22 cellular contexts compared by ENCODE assay signal in genomic region chr2:105721991-105722511, GRCh38. TPM values are rescaled to one million over a fixed set of nuclear protein-coding genes. Genes with fewer than 3 reads are reported as not detected.
DNase-seq lines count a peak whose midpoint lies in the region; ATAC-seq and TF ChIP-seq lines count a peak whose summit lies in the region.
"Had no signal": no experiment of that assay in that cellular context is flagged by ENCODE, and none has a peak within 500 bp of the region (broad histone marks: within the 10 kb centered on the region; RNA-seq: fewer than 3 reads in every experiment).

No MANE protein-coding gene starts in this region.

- no peak for TF ChIP-seq CTCF in MCF 10A (IDR thresholded peaks at IDR 0.05; ENCODE audit: unreplicated experiment)

- DNase-seq in activated CD4-positive, alpha-beta T cell treated with anti-CD3 and anti-CD28 coated beads, Interleukin-2, amount 10 ng/mL, durations not matched to agents 24 days and 14 days: peak; percentile 56
- no peak for DNase-seq in activated CD4-positive, alpha-beta T cell treated with anti-CD3 and anti-CD28 coated beads, Interleukin-2, amount 50 U/mL, for 48 hours
- peak; percentile 56 for DNase-seq in MV-4-11 (lab: John Stamatoyannopoulos, UW)
- peak; percentile 31 for DNase-seq in activated CD4-positive, alpha-beta memory T cell treated with anti-CD3 and anti-CD28 coated beads, Interleukin-2, amount 10 ng/mL, durations not matched to agents 7 days and 5 days
- no peak for DNase-seq in activated naive CD8-positive, alpha-beta T cell treated with anti-CD3 and anti-CD28 coated beads, Interleukin-2, amount 50 U/mL, for 24 hours
- no peak for DNase-seq in DMS153 treated with DMSO at 0.1 percent for 48 hours (lab: John Stamatoyannopoulos, UW; ENCODE audit: unreplicated experiment)
- no peak for DNase-seq in HuH-7 (ENCODE audit: low spot score)
- DNase-seq in MCF 10A (ENCODE audit: unreplicated experiment): no peak
- DNase-seq: BE2C, Caco-2, GDM1, GM23248, KBM-7, NCI-H1048, NCI-H1436, NCI-H1930, NCI-H345, NCI-H524 treated with DMSO at 0.1 percent for 48 hours, PC-3, RPMI8226, SHP77 treated with DMSO at 0.1 percent for 48 hours had no signal

- H3K9me3 Mint-ChIP-seq in activated CD4-positive, alpha-beta T cell treated with anti-CD3 and anti-CD28 coated beads, Interleukin-2, amount 10 ng/mL, durations not matched to agents 24 days and 14 days: peaks cover 6% of the 10 kb centered on the region
- H3K9me3 Mint-ChIP-seq in activated CD4-positive, alpha-beta memory T cell treated with anti-CD3 and anti-CD28 coated beads, Interleukin-2, amount 10 ng/mL, durations not matched to agents 7 days and 5 days: peaks cover 6% of the 10 kb centered on the region
- peaks cover 6% of the 10 kb centered on the region for H3K9me3 Mint-ChIP-seq in activated naive CD8-positive, alpha-beta T cell treated with anti-CD3 and anti-CD28 coated beads, Interleukin-2, amount 50 U/mL, for 24 hours
- H3K9me3 Mint-ChIP-seq in MCF 10A (ENCODE audit: unreplicated experiment): peaks cover 6% of the 10 kb centered on the region

- peaks cover 6% of the 10 kb centered on the region for H3K27me3 Mint-ChIP-seq in activated CD4-positive, alpha-beta T cell treated with anti-CD3 and anti-CD28 coated beads, Interleukin-2, amount 10 ng/mL, durations not matched to agents 24 days and 14 days
- H3K27me3 Mint-ChIP-seq in activated CD4-positive, alpha-beta memory T cell treated with anti-CD3 and anti-CD28 coated beads, Interleukin-2, amount 10 ng/mL, durations not matched to agents 7 days and 5 days: peaks cover 3% of the 10 kb centered on the region
- H3K27me3 Mint-ChIP-seq in activated naive CD8-positive, alpha-beta T cell treated with anti-CD3 and anti-CD28 coated beads, Interleukin-2, amount 50 U/mL, for 24 hours: peaks cover 2% of the 10 kb centered on the region
- H3K27me3 Mint-ChIP-seq in MCF 10A (ENCODE audit: insufficient read depth, unreplicated experiment): no peaks in the 10 kb centered on the region

- H3K27ac Mint-ChIP-seq in activated CD4-positive, alpha-beta T cell treated with anti-CD3 and anti-CD28 coated beads, Interleukin-2, amount 10 ng/mL, durations not matched to agents 24 days and 14 days: peak overlapping the region; percentile 65
- peak overlapping the region; percentile 65 for H3K27ac Mint-ChIP-seq in activated CD4-positive, alpha-beta memory T cell treated with anti-CD3 and anti-CD28 coated beads, Interleukin-2, amount 10 ng/mL, durations not matched to agents 7 days and 5 days
- H3K27ac Mint-ChIP-seq in activated naive CD8-positive, alpha-beta T cell treated with anti-CD3 and anti-CD28 coated beads, Interleukin-2, amount 50 U/mL, for 24 hours: peak overlapping the region; percentile 50
- H3K27ac Mint-ChIP-seq in MCF 10A (ENCODE audit: low read depth, unreplicated experiment): no peak overlapping the region
- H3K27ac Mint-ChIP-seq: CD4-positive, CD25-positive, alpha-beta regulatory T cell had no signal

- POLR2A ChIA-PET in activated CD4-positive, alpha-beta memory T cell treated with anti-CD3 and anti-CD28 coated beads, Interleukin-2, amount 10 ng/mL, durations not matched to agents 7 days and 5 days (lab: Charles Lee): interaction anchor here (1.2 to 2.1 kb wide), 3 partner anchors 17 to 438 kb away, joined by 3 to 8 read pairs (median 4); no protein-coding TSS in a partner anchor
- POLR2A ChIA-PET in MCF 10A (lab: Yijun Ruan, JAX): interaction anchor here (0.6 to 1.9 kb wide), 2 partner anchors 8 to 118 kb away, joined by 4 to 7 read pairs; no protein-coding TSS in a partner anchor

- BruUV-seq in MCF 10A (replicated peaks; lab: Mats Ljungman, UMichigan): no TSS peak

- H3K4me1 Mint-ChIP-seq in activated CD4-positive, alpha-beta T cell treated with anti-CD3 and anti-CD28 coated beads, Interleukin-2, amount 10 ng/mL, durations not matched to agents 24 days and 14 days: peaks cover 14% of the 10 kb centered on the region
- H3K4me1 Mint-ChIP-seq in activated CD4-positive, alpha-beta memory T cell treated with anti-CD3 and anti-CD28 coated beads, Interleukin-2, amount 10 ng/mL, durations not matched to agents 7 days and 5 days: peaks cover 21% of the 10 kb centered on the region
- peaks cover 14% of the 10 kb centered on the region for H3K4me1 Mint-ChIP-seq in activated naive CD8-positive, alpha-beta T cell treated with anti-CD3 and anti-CD28 coated beads, Interleukin-2, amount 50 U/mL, for 24 hours
- no peaks in the 10 kb centered on the region for H3K4me1 Mint-ChIP-seq in MCF 10A (ENCODE audit: insufficient read depth, unreplicated experiment)

- peak; percentile 80 for ATAC-seq in activated naive CD8-positive, alpha-beta T cell treated with anti-CD3 and anti-CD28 coated beads, Interleukin-2, amount 50 U/mL, for 24 hours
- ATAC-seq: PC-3 had no signal

- peaks cover 6% of the 10 kb centered on the region for H3K36me3 Mint-ChIP-seq in activated CD4-positive, alpha-beta T cell treated with anti-CD3 and anti-CD28 coated beads, Interleukin-2, amount 10 ng/mL, durations not matched to agents 24 days and 14 days (ENCODE audit: low read depth)
- H3K36me3 Mint-ChIP-seq in activated CD4-positive, alpha-beta memory T cell treated with anti-CD3 and anti-CD28 coated beads, Interleukin-2, amount 10 ng/mL, durations not matched to agents 7 days and 5 days (ENCODE audit: low read depth): peaks cover 5% of the 10 kb centered on the region
- H3K36me3 Mint-ChIP-seq in activated naive CD8-positive, alpha-beta T cell treated with anti-CD3 and anti-CD28 coated beads, Interleukin-2, amount 50 U/mL, for 24 hours (ENCODE audit: low read depth): peaks cover 4% of the 10 kb centered on the region
- no peaks in the 10 kb centered on the region for H3K36me3 Mint-ChIP-seq in MCF 10A (ENCODE audit: insufficient read depth, unreplicated experiment)

- CTCF ChIA-PET in activated CD4-positive, alpha-beta memory T cell treated with anti-CD3 and anti-CD28 coated beads, Interleukin-2, amount 10 ng/mL, durations not matched to agents 7 days and 5 days (lab: Charles Lee): interaction anchor here (1.0 to 1.6 kb wide), 2 partner anchors 9 to 17 kb away, joined by 3 read pairs; no protein-coding TSS in a partner anchor
- CTCF ChIA-PET in MCF 10A (lab: Yijun Ruan, JAX): interaction anchor here (0.7 kb wide), 1 partner anchor 9 kb away, joined by 3 read pairs; no protein-coding TSS in a partner anchor

- intact Hi-C loops in activated CD4-positive, alpha-beta T cell treated with anti-CD3 and anti-CD28 coated beads, Interleukin-2, amount 10 ng/mL, durations not matched to agents 24 days and 14 days (cut with micrococcal nuclease): no loop called here
- intact Hi-C loops in MCF 10A (cut with micrococcal nuclease): no loop called here

- peak overlapping the region; percentile 33 for H3K4me3 Mint-ChIP-seq in activated CD4-positive, alpha-beta T cell treated with anti-CD3 and anti-CD28 coated beads, Interleukin-2, amount 10 ng/mL, durations not matched to agents 24 days and 14 days
- H3K4me3 Mint-ChIP-seq in activated CD4-positive, alpha-beta memory T cell treated with anti-CD3 and anti-CD28 coated beads, Interleukin-2, amount 10 ng/mL, durations not matched to agents 7 days and 5 days: no peak overlapping the region
- H3K4me3 Mint-ChIP-seq in activated naive CD8-positive, alpha-beta T cell treated with anti-CD3 and anti-CD28 coated beads, Interleukin-2, amount 50 U/mL, for 24 hours: no peak overlapping the region
- H3K4me3 Mint-ChIP-seq in MCF 10A (ENCODE audit: unreplicated experiment): no peak overlapping the region
- H3K4me3 Mint-ChIP-seq: CD4-positive, CD25-positive, alpha-beta regulatory T cell had no signal

RNA-seq across cellular contexts. Expression of gene NCK2, which starts 22.7 kb away (rescaled TPM):
- 85.8 and 86.2 TPM in 2 replicates for total RNA-seq in activated CD4-positive, alpha-beta T cell treated with anti-CD3 and anti-CD28 coated beads, Interleukin-2, amount 10 ng/mL, durations not matched to agents 24 days and 14 days
- 10 to 100 TPM; 70.8 to 75.9 TPM for total RNA-seq in activated CD4-positive, alpha-beta memory T cell treated with anti-CD3 and anti-CD28 coated beads, Interleukin-2, amount 10 ng/mL, durations not matched to agents 7 days and 5 days
- total RNA-seq in MCF 10A (2022): 35.3 and 36.5 TPM in 2 replicates

Comparison
In these comparisons a context has a peak if more than half of its experiments do, and no peak if none do; other contexts are left out.
1. DNase-seq: peak in activated CD4-positive, alpha-beta T cell treated with anti-CD3 and anti-CD28 coated beads, Interleukin-2, amount 10 ng/mL, durations not matched to agents 24 days and 14 days (single experiment), MV-4-11 (single experiment) and activated CD4-positive, alpha-beta memory T cell treated with anti-CD3 and anti-CD28 coated beads, Interleukin-2, amount 10 ng/mL, durations not matched to agents 7 days and 5 days (single experiment); none in activated CD4-positive, alpha-beta T cell treated with anti-CD3 and anti-CD28 coated beads, Interleukin-2, amount 50 U/mL, for 48 hours (0 of 2), activated naive CD8-positive, alpha-beta T cell treated with anti-CD3 and anti-CD28 coated beads, Interleukin-2, amount 50 U/mL, for 24 hours (single experiment), DMS153 treated with DMSO at 0.1 percent for 48 hours (single experiment), HuH-7 (single experiment) and MCF 10A (single experiment).